Comparison of ENCODE assay signal across 1 cellular context in the genomic region with DNA sequence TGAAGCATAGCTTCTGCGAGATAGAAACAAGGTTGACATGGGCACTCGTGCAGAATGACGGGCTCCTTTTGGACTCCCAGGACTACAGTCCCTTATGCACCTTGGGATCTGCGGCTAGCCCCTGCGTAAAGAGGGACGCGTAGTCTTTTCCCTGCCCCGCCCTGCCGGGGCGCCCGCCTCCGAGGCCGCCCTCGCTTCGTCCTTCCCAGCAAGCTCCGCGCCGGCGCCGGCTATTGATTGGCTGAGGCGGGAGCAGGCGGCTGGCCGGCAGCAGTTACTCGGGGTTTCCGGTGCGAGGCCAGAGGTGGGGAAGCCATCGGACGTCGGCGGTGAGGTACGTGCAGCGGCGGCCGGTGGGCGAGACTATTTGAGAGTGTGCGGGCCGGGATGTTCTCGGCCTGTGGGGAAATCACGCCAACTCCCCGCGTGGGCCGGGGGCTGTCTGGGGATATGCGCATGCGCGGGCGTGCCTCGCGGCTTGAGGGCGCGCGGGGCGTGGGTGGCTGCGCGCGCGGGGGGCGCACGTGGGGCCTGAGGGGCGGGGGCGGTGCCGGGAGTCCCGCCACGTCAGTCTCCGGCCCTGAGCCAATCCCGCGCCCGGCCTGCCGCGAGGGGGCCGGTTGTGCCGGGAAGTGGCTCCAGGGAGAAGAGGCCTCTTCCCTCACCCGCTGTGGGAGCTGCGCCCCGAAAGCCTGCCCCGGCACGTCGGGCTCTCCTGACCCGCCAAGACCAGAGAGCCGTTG.
A peak's percentile ranks its signal among the peaks of the same experiment; 100 is the strongest.
TF ChIP-seq lines count a peak whose summit lies in the region.

Gene TXLNA (plus strand): TSS at position 233 of the 743 bp plus-strand sequence. CDS start 671 bp downstream, outside the sequence.

TF ChIP-seq in HepG2, 621 proteins besides CTCF, POLR2A, EP300 and RAD21 (continued from another document and continues in another):
- TF ChIP-seq, protein P1, sequence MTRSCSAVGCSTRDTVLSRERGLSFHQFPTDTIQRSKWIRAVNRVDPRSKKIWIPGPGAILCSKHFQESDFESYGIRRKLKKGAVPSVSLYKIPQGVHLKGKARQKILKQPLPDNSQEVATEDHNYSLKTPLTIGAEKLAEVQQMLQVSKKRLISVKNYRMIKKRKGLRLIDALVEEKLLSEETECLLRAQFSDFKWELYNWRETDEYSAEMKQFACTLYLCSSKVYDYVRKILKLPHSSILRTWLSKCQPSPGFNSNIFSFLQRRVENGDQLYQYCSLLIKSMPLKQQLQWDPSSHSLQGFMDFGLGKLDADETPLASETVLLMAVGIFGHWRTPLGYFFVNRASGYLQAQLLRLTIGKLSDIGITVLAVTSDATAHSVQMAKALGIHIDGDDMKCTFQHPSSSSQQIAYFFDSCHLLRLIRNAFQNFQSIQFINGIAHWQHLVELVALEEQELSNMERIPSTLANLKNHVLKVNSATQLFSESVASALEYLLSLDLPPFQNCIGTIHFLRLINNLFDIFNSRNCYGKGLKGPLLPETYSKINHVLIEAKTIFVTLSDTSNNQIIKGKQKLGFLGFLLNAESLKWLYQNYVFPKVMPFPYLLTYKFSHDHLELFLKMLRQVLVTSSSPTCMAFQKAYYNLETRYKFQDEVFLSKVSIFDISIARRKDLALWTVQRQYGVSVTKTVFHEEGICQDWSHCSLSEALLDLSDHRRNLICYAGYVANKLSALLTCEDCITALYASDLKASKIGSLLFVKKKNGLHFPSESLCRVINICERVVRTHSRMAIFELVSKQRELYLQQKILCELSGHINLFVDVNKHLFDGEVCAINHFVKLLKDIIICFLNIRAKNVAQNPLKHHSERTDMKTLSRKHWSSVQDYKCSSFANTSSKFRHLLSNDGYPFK (CRISPR knock-in tag; IDR thresholded peaks at IDR 0.05; ENCODE audit: borderline replicate concordance), result peak; percentile 75
- TF ChIP-seq ZBTB40 (IDR thresholded peaks at IDR 0.05), result no peak
- 0 out of 2 replicates have a peak, but pooled peaks have one; percentile 75 for TF ChIP-seq ZBTB40 (CRISPR knock-in tag; IDR thresholded peaks at IDR 0.05)
- peak; percentile 54 for TF ChIP-seq ZNF335 (CRISPR knock-in tag; IDR thresholded peaks at IDR 0.05)
- TF ChIP-seq TCF7 (IDR thresholded peaks at IDR 0.05; ENCODE audit: low read depth), result no peak
- no peak for TF ChIP-seq ZNF644 (CRISPR knock-in tag; IDR thresholded peaks at IDR 0.05; ENCODE audit: low read depth)
- peak; percentile 18; the same call in 1 of the 2 replicates for TF ChIP-seq ZNF768 (CRISPR knock-in tag; IDR thresholded peaks at IDR 0.05)
- peak; percentile 90 for TF ChIP-seq NFYB (CRISPR knock-in tag; IDR thresholded peaks at IDR 0.05)
- no peak for TF ChIP-seq IRF1 (CRISPR knock-in tag; IDR thresholded peaks at IDR 0.05; ENCODE audit: low read depth)
- TF ChIP-seq POLR2AphosphoS5 (IDR thresholded peaks at IDR 0.05; ENCODE audit: low read depth, low read length), result peak; percentile 90
- no peak for TF ChIP-seq ZFP62 (CRISPR knock-in tag; IDR thresholded peaks at IDR 0.05)
- TF ChIP-seq SMAD9 (CRISPR knock-in tag; IDR thresholded peaks at IDR 0.05), result peak; percentile 22; the same call in 1 of the 2 replicates
- TF ChIP-seq ZFP36 (IDR thresholded peaks at IDR 0.05; ENCODE audit: borderline replicate concordance, low read depth, low read length, partially characterized antibody), result no peak
- no peak for TF ChIP-seq ZEB1 (IDR thresholded peaks at IDR 0.05; ENCODE audit: insufficient replicate concordance, low read depth)
- peak; percentile 96 for TF ChIP-seq ZNF747 (CRISPR knock-in tag; IDR thresholded peaks at IDR 0.05; ENCODE audit: borderline replicate concordance)
- peak; percentile 58; the same call in 1 of the 2 replicates for TF ChIP-seq ZFP90 (CRISPR knock-in tag; IDR thresholded peaks at IDR 0.05; ENCODE audit: borderline replicate concordance)
- TF ChIP-seq SMC3 (IDR thresholded peaks at IDR 0.05; ENCODE audit: low read length), result no peak
- 0 out of 2 replicates have a peak, but pooled peaks have one; percentile 24 for TF ChIP-seq ZNF354B (CRISPR knock-in tag; IDR thresholded peaks at IDR 0.05)
- TF ChIP-seq, protein P2, sequence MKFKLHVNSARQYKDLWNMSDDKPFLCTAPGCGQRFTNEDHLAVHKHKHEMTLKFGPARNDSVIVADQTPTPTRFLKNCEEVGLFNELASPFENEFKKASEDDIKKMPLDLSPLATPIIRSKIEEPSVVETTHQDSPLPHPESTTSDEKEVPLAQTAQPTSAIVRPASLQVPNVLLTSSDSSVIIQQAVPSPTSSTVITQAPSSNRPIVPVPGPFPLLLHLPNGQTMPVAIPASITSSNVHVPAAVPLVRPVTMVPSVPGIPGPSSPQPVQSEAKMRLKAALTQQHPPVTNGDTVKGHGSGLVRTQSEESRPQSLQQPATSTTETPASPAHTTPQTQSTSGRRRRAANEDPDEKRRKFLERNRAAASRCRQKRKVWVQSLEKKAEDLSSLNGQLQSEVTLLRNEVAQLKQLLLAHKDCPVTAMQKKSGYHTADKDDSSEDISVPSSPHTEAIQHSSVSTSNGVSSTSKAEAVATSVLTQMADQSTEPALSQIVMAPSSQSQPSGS (CRISPR knock-in tag; IDR thresholded peaks at IDR 0.05), result peak; percentile 68; the same call in 1 of the 2 replicates
- 0 out of 2 replicates have a peak, but pooled peaks have one; percentile 34 for TF ChIP-seq ARID2 (CRISPR knock-in tag; IDR thresholded peaks at IDR 0.05; ENCODE audit: borderline replicate concordance)
- TF ChIP-seq ZNF446 (CRISPR knock-in tag; IDR thresholded peaks at IDR 0.05), result peak; percentile 83; the same call in 1 of the 2 replicates
- no peak for TF ChIP-seq MATR3 (CRISPR knock-in tag; IDR thresholded peaks at IDR 0.05)
- TF ChIP-seq ZNF616 (CRISPR knock-in tag; IDR thresholded peaks at IDR 0.05; ENCODE audit: low read depth), result peak; percentile 94; the same call in 1 of the 2 replicates
- TF ChIP-seq HNRNPL (IDR thresholded peaks at IDR 0.05; ENCODE audit: low read depth, low read length), result no peak
- peak; percentile 96 for TF ChIP-seq SALL1 (CRISPR knock-in tag; IDR thresholded peaks at IDR 0.05)
- TF ChIP-seq ZNF224 (CRISPR knock-in tag; IDR thresholded peaks at IDR 0.05), result no peak
- peak; percentile 79; the same call in 1 of the 2 replicates for TF ChIP-seq SAFB2 (CRISPR knock-in tag; IDR thresholded peaks at IDR 0.05; ENCODE audit: borderline replicate concordance, low read depth)
- TF ChIP-seq USF2 (IDR thresholded peaks at IDR 0.05; ENCODE audit: low read depth, low read length), result no peak
- no peak; the same call in 1 of the 2 replicates for TF ChIP-seq USF2 (CRISPR knock-in tag; IDR thresholded peaks at IDR 0.05; ENCODE audit: borderline replicate concordance)
- no peak for TF ChIP-seq ZMYM3 (CRISPR knock-in tag; IDR thresholded peaks at IDR 0.05)
- no peak for TF ChIP-seq CCAR2 (optimal IDR thresholded peaks at IDR 0.05; ENCODE audit: low read depth, low read length)
- TF ChIP-seq, protein P3, sequence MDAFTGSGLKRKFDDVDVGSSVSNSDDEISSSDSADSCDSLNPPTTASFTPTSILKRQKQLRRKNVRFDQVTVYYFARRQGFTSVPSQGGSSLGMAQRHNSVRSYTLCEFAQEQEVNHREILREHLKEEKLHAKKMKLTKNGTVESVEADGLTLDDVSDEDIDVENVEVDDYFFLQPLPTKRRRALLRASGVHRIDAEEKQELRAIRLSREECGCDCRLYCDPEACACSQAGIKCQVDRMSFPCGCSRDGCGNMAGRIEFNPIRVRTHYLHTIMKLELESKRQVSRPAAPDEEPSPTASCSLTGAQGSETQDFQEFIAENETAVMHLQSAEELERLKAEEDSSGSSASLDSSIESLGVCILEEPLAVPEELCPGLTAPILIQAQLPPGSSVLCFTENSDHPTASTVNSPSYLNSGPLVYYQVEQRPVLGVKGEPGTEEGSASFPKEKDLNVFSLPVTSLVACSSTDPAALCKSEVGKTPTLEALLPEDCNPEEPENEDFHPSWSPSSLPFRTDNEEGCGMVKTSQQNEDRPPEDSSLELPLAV (CRISPR knock-in tag; conservative IDR thresholded peaks at IDR 0.05; ENCODE audit: low read depth), result peak; percentile 82; the same call in 1 of the 2 replicates
- TF ChIP-seq JUN (CRISPR knock-in tag; IDR thresholded peaks at IDR 0.05), result peak; percentile 45; the same call in 1 of the 2 replicates
- TF ChIP-seq HNF4G (IDR thresholded peaks at IDR 0.05; ENCODE audit: borderline replicate concordance, low read depth, low read length), result no peak
- TF ChIP-seq HNF4G (CRISPR knock-in tag; IDR thresholded peaks at IDR 0.05; ENCODE audit: borderline replicate concordance, low read depth), result no peak; the same call in none of the 2 replicates
- TF ChIP-seq AHR (CRISPR knock-in tag; IDR thresholded peaks at IDR 0.05), result no peak; the same call in 1 of the 2 replicates
- no peak for TF ChIP-seq GLI4 (CRISPR knock-in tag; IDR thresholded peaks at IDR 0.05; ENCODE audit: borderline replicate concordance)
- no peak for TF ChIP-seq IKZF1 (IDR thresholded peaks at IDR 0.05)
- peak; percentile 25; the same call in 1 of the 2 replicates for TF ChIP-seq TFAP4 (IDR thresholded peaks at IDR 0.05; ENCODE audit: borderline replicate concordance, low read depth)
- peak; percentile 11; the same call in 1 of the 2 replicates for TF ChIP-seq NCOA2 (CRISPR knock-in tag; IDR thresholded peaks at IDR 0.05)
- TF ChIP-seq BCL6 (CRISPR knock-in tag; IDR thresholded peaks at IDR 0.05), result no peak
